ENCODE assay signal across 15 cellular contexts in genomic region chr13:92838786-92839185, GRCh38.
DNase-seq lines count a peak whose midpoint lies in the region; ATAC-seq and TF ChIP-seq lines count a peak whose summit lies in the region.
"Had no signal": no experiment of that assay in that cellular context is flagged by ENCODE, and none has a peak within 500 bp of the region (broad histone marks: within the 10 kb centered on the region; RNA-seq: fewer than 3 reads in every experiment).

No MANE protein-coding gene starts in this region.

- H3K27ac ChIP-seq in SK-N-SH (ENCODE audit: low read depth in 2 of 2, low read length in 1 of 2) (peak overlapping the region in 1 of 2 experiments; percentile 17; a peak in 1 of 4 replicates), heart right ventricle (no peak overlapping the region), sigmoid colon (no peak overlapping the region)
- H3K27ac ChIP-seq: C4-2B, KMS-11 had no signal

- no peak overlapping the region for H3K9ac ChIP-seq in SK-N-SH
- H3K9ac ChIP-seq: KMS-11 had no signal

- ATAC-seq in HG02610 (IDR thresholded peaks at IDR 0.05; ENCODE audit: unreplicated experiment) (peak; percentile 95), heart right ventricle (no peak), GM21529 (IDR thresholded peaks at IDR 0.05; ENCODE audit: unreplicated experiment) (no peak)

- CTCF ChIA-PET in SK-N-SH (lab: Yijun Ruan, JAX), result no interaction called here

- H3K4me2 ChIP-seq in SK-N-SH, result no peak overlapping the region
- H3K4me2 ChIP-seq: KMS-11 had no signal

- peaks cover 22% of the 10 kb centered on the region for H3F3A ChIP-seq in SK-N-SH (replicated peaks; ENCODE audit: insufficient read depth)

- no peak for TF ChIP-seq RAD21 in SK-N-SH (IDR thresholded peaks at IDR 0.05; ENCODE audit: low read length)

- H3K27me3 ChIP-seq in SK-N-SH (ENCODE audit: insufficient read depth), result no peaks in the 10 kb centered on the region
- H3K27me3 ChIP-seq in heart right ventricle, result no peaks in the 10 kb centered on the region
- H3K27me3 ChIP-seq in sigmoid colon, result no peaks in the 10 kb centered on the region

- H3K4me1 ChIP-seq in SK-N-SH (ENCODE audit: control insufficient read depth in 1 of 2, insufficient read depth in 2 of 2, low read depth in 1 of 2, low read length in 1 of 2) (peaks cover 0 to 10% of the 10 kb centered on the region in 2 experiments; a peak in 2 of 4 replicates), heart right ventricle (no peaks in the 10 kb centered on the region), sigmoid colon (peaks cover 0 to 18% (median 6%) of the 10 kb centered on the region in 4 donors)

- no peak overlapping the region; the same call in 1 of the 2 replicates for H2AFZ ChIP-seq in SK-N-SH (ENCODE audit: low read depth)

- TF ChIP-seq EP300 in SK-N-SH (IDR thresholded peaks at IDR 0.05; ENCODE audit: borderline replicate concordance in 1 of 2, low read depth in 1 of 2, low read length in 1 of 2) (peak in 1 of 2 experiments; percentile 61; a peak in 2 of 4 replicates), sigmoid colon (IDR thresholded peaks at IDR 0.05) (no peak)

- H3K9me3 ChIP-seq in SK-N-SH (no peaks in the 10 kb centered on the region), heart right ventricle (peaks cover 0 to 23% (median 0%) of the 10 kb centered on the region in 11 donors), sigmoid colon (no peaks in the 10 kb centered on the region)

- POLR2A ChIA-PET in SK-N-SH (lab: Yijun Ruan, JAX), result no interaction called here

- H3K36me3 ChIP-seq in SK-N-SH (replicated peaks in 1 of 2; ENCODE audit: control insufficient read depth in 1 of 2, insufficient read depth in 2 of 2, low read length in 1 of 2), result no peaks in the 10 kb centered on the region
- no peaks in the 10 kb centered on the region for H3K36me3 ChIP-seq in heart right ventricle
- H3K36me3 ChIP-seq in sigmoid colon, result no peaks in the 10 kb centered on the region

- no peaks in the 10 kb centered on the region for H3K79me2 ChIP-seq in SK-N-SH (ENCODE audit: insufficient read depth)

- intact Hi-C loops in heart right ventricle (cut with DNase I), result no loop called here
- intact Hi-C loops in sigmoid colon (cut with DNase I), result no loop called here

- peak; percentile 95 for DNase-seq in AG10803 (ENCODE audit: low read depth)
- DNase-seq in SK-N-SH, result no peak
- peak; percentile 41 for DNase-seq in hepatic stellate cell (ENCODE audit: low spot score)
- no peak for DNase-seq in heart right ventricle
- DNase-seq in NCI-H82 (lab: John Stamatoyannopoulos, UW), result no peak
- DNase-seq in sigmoid colon, result no peak
- DNase-seq: activated CD8-positive, alpha-beta memory T cell treated with anti-CD3 and anti-CD28 coated beads, Interleukin-2, amount 50 U/mL, for 4 hours; central memory CD4-positive, alpha-beta T cell; head of caudate nucleus; NCI-H524 treated with DMSO at 0.1 percent for 48 hours; stimulated activated CD4-positive, alpha-beta T cell treated with anti-CD3 and anti-CD28 coated beads, Interleukin-1b, Interleukin-23, amount 100 ng/mL, for 48 hours had no signal

- no peak for TF ChIP-seq CTCF in AG10803 (conservative IDR thresholded peaks at IDR 0.05; ENCODE audit: low read length)
- TF ChIP-seq CTCF in SK-N-SH (IDR thresholded peaks at IDR 0.05), result no peak
- TF ChIP-seq CTCF in heart right ventricle (IDR thresholded peaks at IDR 0.05), result no peak
- no peak for TF ChIP-seq CTCF in sigmoid colon (IDR thresholded peaks at IDR 0.05)

- H3K4me3 ChIP-seq in AG10803 (ENCODE audit: low read length) (no peak overlapping the region), SK-N-SH (ENCODE audit: low read depth in 2 of 2, low read length in 1 of 2) (no peak overlapping the region), heart right ventricle (no peak overlapping the region), sigmoid colon (no peak overlapping the region)

- no peak for TF ChIP-seq POLR2A in sigmoid colon (IDR thresholded peaks at IDR 0.05)

- H4K20me1 ChIP-seq in SK-N-SH (ENCODE audit: insufficient read depth), result no peaks in the 10 kb centered on the region

- no peaks in the 10 kb centered on the region for H3K9me2 ChIP-seq in SK-N-SH

- WGBS in SK-N-SH (ENCODE audit: low lambda C conversion rate), result 43% methylated on average over 3 of the region's 3 CpGs
- 78 to 80% methylated on average over 3 of the region's 3 CpGs for WGBS in heart right ventricle, 2 donors
- 86 to 88% methylated on average over 3 of the region's 3 CpGs for WGBS in sigmoid colon, 2 donors

TF ChIP-seq in SK-N-SH, 30 proteins besides CTCF, POLR2A, EP300 and RAD21:
- TF ChIP-seq JUND (IDR thresholded peaks at IDR 0.05) (peak; percentile 65), CHD2 (IDR thresholded peaks at IDR 0.05; ENCODE audit: low read length, partially characterized antibody) (no peak), MXI1 (IDR thresholded peaks at IDR 0.05; ENCODE audit: low read depth, low read length) (no peak), TEAD4 (IDR thresholded peaks at IDR 0.05; ENCODE audit: borderline replicate concordance, insufficient read depth) (peak; percentile 48; the same call in 1 of the 2 replicates), FOSL2 (IDR thresholded peaks at IDR 0.05; ENCODE audit: borderline replicate concordance, low read depth) (peak; percentile 39), SMC3 (IDR thresholded peaks at IDR 0.05; ENCODE audit: low read depth, low read length) (no peak), NFIC (IDR thresholded peaks at IDR 0.05; ENCODE audit: borderline replicate concordance) (peak; percentile 60; the same call in 1 of the 2 replicates), PBX3 (IDR thresholded peaks at IDR 0.05) (peak; percentile 92), IRF3 (IDR thresholded peaks at IDR 0.05; ENCODE audit: low read depth, low read length) (no peak), MEF2A (IDR thresholded peaks at IDR 0.05; ENCODE audit: borderline replicate concordance, low read depth) (peak; percentile 63; the same call in 1 of the 2 replicates), ZBTB33 (IDR thresholded peaks at IDR 0.05; ENCODE audit: borderline replicate concordance, low read depth) (no peak), POLR2AphosphoS5 (IDR thresholded peaks at IDR 0.05; ENCODE audit: low read depth, low read length) (peak; percentile 25; the same call in 1 of the 2 replicates), TCF12 (IDR thresholded peaks at IDR 0.05) (peak; percentile 70), GATA2 (CRISPR knock-in tag; IDR thresholded peaks at IDR 0.05) (no peak)

Comparison
In these comparisons a context has a peak if more than half of its experiments do, and no peak if none do; other contexts are left out.
1. DNase-seq: peak in AG10803 (single experiment) and hepatic stellate cell (single experiment); none in SK-N-SH (single experiment), heart right ventricle (0 of 2), NCI-H82 (single experiment) and sigmoid colon (single experiment).